ENCODE assay signal across 8 cellular contexts in genomic region chr4:41215969-41216293, GRCh38. TPM values are rescaled to one million over a fixed set of nuclear protein-coding genes. Genes with fewer than 3 reads are reported as not detected.
DNase-seq lines count a peak whose midpoint lies in the region; ATAC-seq, FAIRE-seq and TF ChIP-seq lines count a peak whose summit lies in the region.

No MANE protein-coding gene starts in this region.

- FAIRE-seq in HepG2 (lab: Jason Lieb, UNC) (no peak), frontal cortex (lab: Jason Lieb, UNC) (no peak)

- no peak for ATAC-seq in activated CD8-positive, alpha-beta memory T cell treated with anti-CD3 and anti-CD28 coated beads, Interleukin-2, amount 10 ng/mL, durations not matched to agents 7 days and 5 days
- ATAC-seq in HepG2, result no peak

- H3K27ac Mint-ChIP-seq in activated CD8-positive, alpha-beta memory T cell treated with anti-CD3 and anti-CD28 coated beads, Interleukin-2, amount 10 ng/mL, durations not matched to agents 7 days and 5 days, result no peak overlapping the region

- H4K20me1 ChIP-seq in HepG2 (ENCODE audit: insufficient read depth, low read length), result no peaks in the 10 kb centered on the region

- no peak for TF ChIP-seq CTCF in HepG2 (CRISPR knock-in tag; IDR thresholded peaks at IDR 0.05)
- no peak for TF ChIP-seq CTCF in tibial artery (IDR thresholded peaks at IDR 0.05)
- TF ChIP-seq CTCF in GM10248 (IDR thresholded peaks at IDR 0.05; ENCODE audit: control extremely low read depth, extremely low read depth, low read depth, missing control alignments), result no peak

- no peaks in the 10 kb centered on the region for H3K9me3 Mint-ChIP-seq in activated CD8-positive, alpha-beta memory T cell treated with anti-CD3 and anti-CD28 coated beads, Interleukin-2, amount 10 ng/mL, durations not matched to agents 7 days and 5 days (ENCODE audit: low read depth)

- H3K4me1 ChIP-seq in adipocyte (ENCODE audit: control insufficient read depth, insufficient read depth, low read length) (peaks cover 33% of the 10 kb centered on the region), HepG2 (ENCODE audit: insufficient read depth, low read length) (peaks cover 31% of the 10 kb centered on the region), tibial artery (peaks cover 0 to 32% (median 15%) of the 10 kb centered on the region in 4 donors)

- POLR2A ChIA-PET in HepG2 (lab: Yijun Ruan, JAX) (interaction anchor here (0.8 to 3.5 kb wide), 7 partner anchors 39 to 292 kb away, joined by 3 to 40 read pairs (median 3); no protein-coding TSS in a partner anchor), GM10248 (lab: Yijun Ruan, JAX) (no interaction called here)

- intact Hi-C loops in HepG2 (cut with micrococcal nuclease; ENCODE audit: unreplicated experiment), result no loop called here
- intact Hi-C loops in tibial artery (cut with DNase I; ENCODE audit: low total_unique reads), result loop anchor here (2.0 to 10.0 kb wide), 2 partner anchors 289 to 1161 kb away; partner anchors contain the start of gene N4BP2

- no peaks in the 10 kb centered on the region for H3K9me3 ChIP-seq in adipocyte (ENCODE audit: control insufficient read depth, low read length)
- H3K9me3 ChIP-seq in HepG2 (ENCODE audit: low read length), result no peaks in the 10 kb centered on the region
- no peaks in the 10 kb centered on the region for H3K9me3 ChIP-seq in tibial artery

- H3K4me3 ChIP-seq in adipocyte (ENCODE audit: low read length) (peak overlapping the region; percentile 82), HepG2 (replicated peaks in 1 of 3; ENCODE audit: insufficient read depth in 1 of 3, low read depth in 2 of 3, low read length in 3 of 3) (peak overlapping the region; percentile 69 to 93 (median 88)), tibial artery (peak overlapping the region; percentile 60 to 61)

- WGBS in HepG2 (ENCODE audit: low lambda C conversion rate), result 2% methylated on average over 8 of the region's 8 CpGs

- peak overlapping the region; percentile 88 for H3K4me2 ChIP-seq in HepG2 (ENCODE audit: low read depth, low read length)

- TF ChIP-seq POLR2A in HepG2 (IDR thresholded peaks at IDR 0.05; ENCODE audit: insufficient read depth in 1 of 2, low read depth in 2 of 2, low read length in 2 of 2), result no peak

- TF ChIP-seq RAD21 in HepG2 (CRISPR knock-in tag; IDR thresholded peaks at IDR 0.05), result no peak

- H3K27me3 ChIP-seq in adipocyte (replicated peaks; ENCODE audit: control insufficient read depth, insufficient read depth, low read length) (no peaks in the 10 kb centered on the region), HepG2 (ENCODE audit: control insufficient read depth in 1 of 2, insufficient read depth in 2 of 2, low read length in 2 of 2) (peaks cover 0 to 9% of the 10 kb centered on the region in 2 experiments; a peak in 3 of 5 replicates), tibial artery (no peaks in the 10 kb centered on the region)

- in situ Hi-C loops in HepG2 (cut with HindIII; ENCODE audit: extremely low pct_ligation_motif_present, low pct_unique_long_range_greater_than_20kb), result loop anchor here (5.0 to 10.0 kb wide), 3 partner anchors 91 to 294 kb away; no protein-coding TSS in a partner anchor

- DNase-seq in activated CD8-positive, alpha-beta memory T cell treated with anti-CD3 and anti-CD28 coated beads, Interleukin-2, amount 10 ng/mL, durations not matched to agents 7 days and 5 days, result no peak
- no peak for DNase-seq in activated CD8-positive, alpha-beta memory T cell treated with anti-CD3 and anti-CD28 coated beads, Interleukin-2, amount 50 U/mL, for 4 hours
- no peak for DNase-seq in adipocyte (ENCODE audit: low read depth)
- no peak for DNase-seq in HepG2 (ENCODE audit: low spot score)
- DNase-seq in tibial artery, result no peak
- no peak for DNase-seq in frontal cortex (ENCODE audit: low spot score in 2 of 2)
- no peak for DNase-seq in GM10248 (ENCODE audit: extremely low spot score)
- no peak for DNase-seq in glomerular visceral epithelial cell (ENCODE audit: extremely low spot score)

- no peaks in the 10 kb centered on the region for H3K36me3 Mint-ChIP-seq in activated CD8-positive, alpha-beta memory T cell treated with anti-CD3 and anti-CD28 coated beads, Interleukin-2, amount 10 ng/mL, durations not matched to agents 7 days and 5 days

- peak overlapping the region; percentile 88 for H3K9ac ChIP-seq in adipocyte (ENCODE audit: low read length)
- peak overlapping the region; percentile 79 for H3K9ac ChIP-seq in HepG2 (ENCODE audit: insufficient read depth, low read depth, low read length)

- BruUV-seq in HepG2 (replicated peaks; lab: Mats Ljungman, UMichigan), result no TSS peak

- peaks cover 24% of the 10 kb centered on the region for H3K4me1 Mint-ChIP-seq in activated CD8-positive, alpha-beta memory T cell treated with anti-CD3 and anti-CD28 coated beads, Interleukin-2, amount 10 ng/mL, durations not matched to agents 7 days and 5 days

- H3K27me3 Mint-ChIP-seq in activated CD8-positive, alpha-beta memory T cell treated with anti-CD3 and anti-CD28 coated beads, Interleukin-2, amount 10 ng/mL, durations not matched to agents 7 days and 5 days, result peaks cover 65% of the 10 kb centered on the region

- TF ChIP-seq EP300 in HepG2 (IDR thresholded peaks at IDR 0.05; ENCODE audit: low read depth in 2 of 2, low read length in 2 of 2) (no peak), HepG2 (CRISPR knock-in tag; IDR thresholded peaks at IDR 0.05; ENCODE audit: borderline replicate concordance) (no peak)

- H2AFZ ChIP-seq in HepG2 (ENCODE audit: low read length), result peak overlapping the region; percentile 75

- CTCF ChIA-PET in activated CD8-positive, alpha-beta memory T cell treated with anti-CD3 and anti-CD28 coated beads, Interleukin-2, amount 10 ng/mL, durations not matched to agents 7 days and 5 days (lab: Charles Lee), result interaction anchor here (1.0 to 2.4 kb wide), 3 partner anchors 17 to 245 kb away, joined by 3 to 8 read pairs (median 3); no protein-coding TSS in a partner anchor
- CTCF ChIA-PET in HepG2 (lab: Yijun Ruan, JAX; ENCODE audit: low intra/inter-chr PET ratio, low total read pairs), result interaction anchor here (1.7 to 3.6 kb wide), 2 partner anchors 236 to 288 kb away, joined by 6 to 20 read pairs; no protein-coding TSS in a partner anchor
- CTCF ChIA-PET in GM10248 (lab: Yijun Ruan, JAX), result interaction anchor here (1.0 to 9.2 kb wide), 5 partner anchors 12 to 290 kb away, joined by 3 to 85 read pairs (median 3); no protein-coding TSS in a partner anchor

- peak overlapping the region; percentile 63 for H3K4me3 Mint-ChIP-seq in activated CD8-positive, alpha-beta memory T cell treated with anti-CD3 and anti-CD28 coated beads, Interleukin-2, amount 10 ng/mL, durations not matched to agents 7 days and 5 days

- H3K27ac ChIP-seq in HepG2 (ENCODE audit: extremely low read length, insufficient read depth, low read length) (peak overlapping the region; percentile 52), tibial artery (peak overlapping the region; percentile 82)

- H3K79me2 ChIP-seq in HepG2 (ENCODE audit: insufficient read depth, low read length), result peaks cover 22% of the 10 kb centered on the region

- H3K36me3 ChIP-seq in adipocyte (ENCODE audit: control insufficient read depth, insufficient read depth, low read length, severe bottlenecking) (no peaks in the 10 kb centered on the region), HepG2 (replicated peaks in 1 of 2; ENCODE audit: control insufficient read depth in 1 of 2, insufficient read depth in 2 of 2, low read length in 2 of 2) (no peaks in the 10 kb centered on the region), tibial artery (no peaks in the 10 kb centered on the region)

RNA-seq across cellular contexts. Expression of gene APBB2, which starts 1.6 kb away (rescaled TPM):
- 10 to 100 TPM in 1 of 2 experiments, under 1 TPM in 1; 0.93 to 13.6 TPM for total RNA-seq in activated CD8-positive, alpha-beta memory T cell treated with anti-CD3 and anti-CD28 coated beads, Interleukin-2, amount 10 ng/mL, durations not matched to agents 7 days and 5 days
- total RNA-seq in HepG2 (2016; rRNA removed; fragmentation: Illumina TruSeq; extraction: Trizol) (17.0 and 19.7 TPM in 2 replicates), frontal cortex (68.1 TPM)
- total RNA-seq in HepG2 (2016; cell fraction: cytosol; rRNA removed; fragmentation: Illumina TruSeq; extraction: Trizol; ENCODE audit: low read depth), result 14.9 and 15.5 TPM in 2 replicates
- 17.3 and 17.6 TPM in 2 replicates for total RNA-seq in HepG2 (2016; cell fraction: insoluble cytoplasmic fraction; rRNA removed; fragmentation: Illumina TruSeq; extraction: Trizol)
- 11.9 and 12.0 TPM in 2 replicates for total RNA-seq in HepG2 (2016; cell fraction: membrane; rRNA removed; fragmentation: Illumina TruSeq; extraction: Trizol)
- total RNA-seq in HepG2 (2016; cell fraction: nucleus; rRNA removed; fragmentation: Illumina TruSeq; extraction: Trizol), result 35.0 and 35.4 TPM in 2 replicates
- 9.7 and 11.7 TPM in 2 replicates for polyA plus RNA-seq in HepG2 (2011; rRNA removed)
- 10.4 and 11.7 TPM in 2 replicates for polyA plus RNA-seq in HepG2 (2011; cell fraction: cytosol; rRNA removed)
- 20.4 and 21.7 TPM in 2 replicates for polyA plus RNA-seq in HepG2 (2011; cell fraction: nucleus; rRNA removed)
- 8.9 and 9.8 TPM in 2 replicates for polyA plus RNA-seq in HepG2 (2012)
- 0.61 and 0.73 TPM in 2 replicates for polyA plus RNA-seq in HepG2 (2016; cell fraction: cytosol; fragmentation: Illumina TruSeq; extraction: Trizol; ENCODE audit: low read depth)
- polyA plus RNA-seq in HepG2 (2016; cell fraction: insoluble cytoplasmic fraction; fragmentation: Illumina TruSeq; extraction: Trizol; ENCODE audit: low read depth), result 12.6 and 12.9 TPM in 2 replicates
- 3.0 and 3.5 TPM in 2 replicates for polyA plus RNA-seq in HepG2 (2016; cell fraction: membrane; fragmentation: Illumina TruSeq; extraction: Trizol; ENCODE audit: low read depth)
- polyA plus RNA-seq in HepG2 (2016; cell fraction: nucleus; fragmentation: Illumina TruSeq; extraction: Trizol; ENCODE audit: insufficient read depth, low read depth), result 17.6 and 19.8 TPM in 2 replicates
- 15.2 and 41.3 TPM in 2 replicates for polyA minus RNA-seq in HepG2 (2011; rRNA and poly(A)+ RNA removed; ENCODE audit: low replicate concordance)
- 12.6 and 12.7 TPM in 2 replicates for polyA minus RNA-seq in HepG2 (2011; cell fraction: cytosol; rRNA and poly(A)+ RNA removed)
- polyA minus RNA-seq in HepG2 (2011; cell fraction: nucleus; rRNA and poly(A)+ RNA removed), result 42.4 and 49.7 TPM in 2 replicates

RNA-seq across cellular contexts. Expression of gene UCHL1, which starts 40.8 kb away (rescaled TPM):
- total RNA-seq in activated CD8-positive, alpha-beta memory T cell treated with anti-CD3 and anti-CD28 coated beads, Interleukin-2, amount 10 ng/mL, durations not matched to agents 7 days and 5 days, result 1 to 10 TPM in 1 of 2 experiments, under 1 TPM in 1; 0.85 to 4.7 TPM
- not detected in 2 replicates for total RNA-seq in HepG2 (2016; rRNA removed; fragmentation: Illumina TruSeq; extraction: Trizol)
- total RNA-seq in HepG2 (2016; cell fraction: cytosol; rRNA removed; fragmentation: Illumina TruSeq; extraction: Trizol; ENCODE audit: low read depth), result not detected in 2 replicates
- total RNA-seq in HepG2 (2016; cell fraction: insoluble cytoplasmic fraction; rRNA removed; fragmentation: Illumina TruSeq; extraction: Trizol), result 0.13 TPM in 1 of 2 replicates, not detected in the other
- total RNA-seq in HepG2 (2016; cell fraction: membrane; rRNA removed; fragmentation: Illumina TruSeq; extraction: Trizol), result not detected in 2 replicates
- not detected in 2 replicates for total RNA-seq in HepG2 (2016; cell fraction: nucleus; rRNA removed; fragmentation: Illumina TruSeq; extraction: Trizol)
- not detected in 2 replicates for polyA plus RNA-seq in HepG2 (2011; rRNA removed)
- polyA plus RNA-seq in HepG2 (2011; cell fraction: cytosol; rRNA removed), result 0.08 and 0.13 TPM in 2 replicates
- polyA plus RNA-seq in HepG2 (2011; cell fraction: nucleus; rRNA removed), result 0.29 and 0.45 TPM in 2 replicates
- polyA plus RNA-seq in HepG2 (2012), result not detected in 2 replicates
- polyA plus RNA-seq in HepG2 (2016; cell fraction: cytosol; fragmentation: Illumina TruSeq; extraction: Trizol; ENCODE audit: low read depth), result not detected in 2 replicates
- not detected in 2 replicates for polyA plus RNA-seq in HepG2 (2016; cell fraction: insoluble cytoplasmic fraction; fragmentation: Illumina TruSeq; extraction: Trizol; ENCODE audit: low read depth)
- polyA plus RNA-seq in HepG2 (2016; cell fraction: membrane; fragmentation: Illumina TruSeq; extraction: Trizol; ENCODE audit: low read depth), result 0.21 TPM in 1 of 2 replicates, not detected in the other
- polyA plus RNA-seq in HepG2 (2016; cell fraction: nucleus; fragmentation: Illumina TruSeq; extraction: Trizol; ENCODE audit: insufficient read depth, low read depth), result not detected in 2 replicates
- polyA minus RNA-seq in HepG2 (2011; rRNA and poly(A)+ RNA removed; ENCODE audit: low replicate concordance), result not detected in 2 replicates
- polyA minus RNA-seq in HepG2 (2011; cell fraction: cytosol; rRNA and poly(A)+ RNA removed), result not detected in 2 replicates
- not detected in 2 replicates for polyA minus RNA-seq in HepG2 (2011; cell fraction: nucleus; rRNA and poly(A)+ RNA removed)
- total RNA-seq in frontal cortex, result 1,154 TPM

Comparison
In these comparisons a context has a peak if more than half of its experiments do, and no peak if none do; other contexts are left out.
1. RNA of gene UCHL1, which starts 40.8 kb away (total RNA-seq): 1,154 TPM in frontal cortex (single experiment); 0.85 to 4.7 TPM in activated CD8-positive, alpha-beta memory T cell treated with anti-CD3 and anti-CD28 coated beads, Interleukin-2, amount 10 ng/mL, durations not matched to agents 7 days and 5 days and 0.13 TPM in HepG2; every median in the first group is over 100 times any median in the second.
2. Peak in every context shown above with its lines, with median percentiles within 50 percentile points of each other: H3K4me3 ChIP-seq.